In the genomic region with DNA sequence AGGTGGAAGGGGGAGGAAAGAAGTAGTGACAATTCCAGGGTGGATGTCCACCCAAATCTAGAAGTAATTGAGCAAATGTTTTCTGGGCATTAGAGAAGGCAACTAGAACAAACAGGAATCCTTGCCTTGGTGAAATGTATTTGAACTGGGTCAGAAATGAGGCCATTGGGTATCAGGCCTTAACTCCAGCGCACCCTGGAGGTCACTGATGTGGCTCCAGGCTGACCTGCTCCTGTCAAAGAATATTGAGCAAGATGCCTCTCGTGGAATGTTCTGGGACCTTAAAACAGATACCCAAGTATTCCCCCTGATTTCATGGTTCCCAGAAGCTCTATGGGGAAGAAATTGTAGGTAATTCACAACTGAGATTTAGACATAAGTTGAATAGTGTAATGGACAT, we compare ENCODE assay signal across 8 cellular contexts. TPM values are rescaled to one million over a fixed set of nuclear protein-coding genes. Genes with fewer than 3 reads are reported as not detected.
DNase-seq lines count a peak whose midpoint lies in the region; ATAC-seq and TF ChIP-seq lines count a peak whose summit lies in the region.

No MANE protein-coding gene starts in this region.

- TF ChIP-seq EP300 in ovary (IDR thresholded peaks at IDR 0.05), result no peak

- peaks cover 3% of the 10 kb centered on the region for H3K4me1 Mint-ChIP-seq in activated naive CD4-positive, alpha-beta T cell treated with anti-CD3 and anti-CD28 coated beads for 36 hours (ENCODE audit: low read depth)
- H3K4me1 Mint-ChIP-seq in endothelial cell (ENCODE audit: unreplicated experiment), result peaks cover 21% of the 10 kb centered on the region
- H3K4me1 Mint-ChIP-seq in activated naive CD8-positive, alpha-beta T cell treated with anti-CD3 and anti-CD28 coated beads, Interleukin-2, amount 50 U/mL, for 24 hours, result peaks cover 31% of the 10 kb centered on the region

- H3K4me3 Mint-ChIP-seq in activated naive CD4-positive, alpha-beta T cell treated with anti-CD3 and anti-CD28 coated beads for 36 hours, result no peak overlapping the region
- peak overlapping the region; percentile 22 for H3K4me3 Mint-ChIP-seq in endothelial cell (ENCODE audit: unreplicated experiment)
- H3K4me3 Mint-ChIP-seq in activated naive CD8-positive, alpha-beta T cell treated with anti-CD3 and anti-CD28 coated beads, Interleukin-2, amount 50 U/mL, for 24 hours, result no peak overlapping the region

- TF ChIP-seq CTCF in OCI-LY7 (conservative IDR thresholded peaks at IDR 0.05; ENCODE audit: low read length) (peak; percentile 78), endothelial cell (IDR thresholded peaks at IDR 0.05; ENCODE audit: unreplicated experiment) (no peak), ovary (IDR thresholded peaks at IDR 0.05) (peak in 2 of 3 donors; percentile 8 to 76)

- intact Hi-C loops in activated naive CD4-positive, alpha-beta T cell treated with anti-CD3 and anti-CD28 coated beads for 36 hours (cut with micrococcal nuclease), result loop anchor here (2.0 kb wide), 1 partner anchor 68 kb away; no protein-coding TSS in a partner anchor
- intact Hi-C loops in OCI-LY7 (cut with micrococcal nuclease; ENCODE audit: unreplicated experiment) (loop anchor here (1.0 kb wide), 1 partner anchor 67 kb away; no protein-coding TSS in a partner anchor), ovary (cut with DNase I) (loop anchor here in 2 of 4 donors (10.0 kb wide), 1 partner anchor 68 kb away; no protein-coding TSS in a partner anchor)

- no peaks in the 10 kb centered on the region for H3K9me2 ChIP-seq in OCI-LY7 (ENCODE audit: insufficient read depth, low read length)

- H3K36me3 ChIP-seq in OCI-LY7 (ENCODE audit: insufficient read depth, low read length) (peaks cover 80% of the 10 kb centered on the region), ovary (no peaks in the 10 kb centered on the region)

- POLR2A ChIA-PET in OCI-LY7 (lab: Charles Lee), result interaction anchor here (0.9 to 1.1 kb wide), 2 partner anchors 10 to 53 kb away, joined by 3 to 4 read pairs; no protein-coding TSS in a partner anchor

- no peaks in the 10 kb centered on the region for H4K20me1 ChIP-seq in OCI-LY7 (ENCODE audit: insufficient read depth, low read length)

- CTCF ChIA-PET in activated naive CD4-positive, alpha-beta T cell treated with anti-CD3 and anti-CD28 coated beads for 36 hours (lab: Charles Lee), result interaction anchor here (1.7 kb wide), 1 partner anchor 68 kb away, joined by 9 read pairs; no protein-coding TSS in a partner anchor
- CTCF ChIA-PET in OCI-LY7 (lab: Charles Lee; ENCODE audit: unreplicated experiment), result no interaction called here

- no peaks in the 10 kb centered on the region for H3K36me3 Mint-ChIP-seq in activated naive CD4-positive, alpha-beta T cell treated with anti-CD3 and anti-CD28 coated beads for 36 hours (ENCODE audit: low read depth)
- H3K36me3 Mint-ChIP-seq in endothelial cell (ENCODE audit: low read depth, unreplicated experiment), result peaks cover 5% of the 10 kb centered on the region
- peaks cover 6% of the 10 kb centered on the region for H3K36me3 Mint-ChIP-seq in activated naive CD8-positive, alpha-beta T cell treated with anti-CD3 and anti-CD28 coated beads, Interleukin-2, amount 50 U/mL, for 24 hours (ENCODE audit: low read depth)

- H3K79me2 ChIP-seq in OCI-LY7 (ENCODE audit: insufficient read depth, low read depth, low read length), result peaks cover 11% of the 10 kb centered on the region; the same call in 1 of the 2 replicates

- H3K27me3 Mint-ChIP-seq in activated naive CD4-positive, alpha-beta T cell treated with anti-CD3 and anti-CD28 coated beads for 36 hours (ENCODE audit: low read depth), result no peaks in the 10 kb centered on the region
- H3K27me3 Mint-ChIP-seq in endothelial cell (ENCODE audit: unreplicated experiment), result peaks cover 5% of the 10 kb centered on the region
- H3K27me3 Mint-ChIP-seq in activated naive CD8-positive, alpha-beta T cell treated with anti-CD3 and anti-CD28 coated beads, Interleukin-2, amount 50 U/mL, for 24 hours, result no peaks in the 10 kb centered on the region

- no TSS peak for BruUV-seq in OCI-LY7 (replicated peaks; lab: Mats Ljungman, UMichigan)

- H3K27me3 ChIP-seq in ovary, result no peaks in the 10 kb centered on the region

- H3K27ac Mint-ChIP-seq in activated naive CD4-positive, alpha-beta T cell treated with anti-CD3 and anti-CD28 coated beads for 36 hours, result no peak overlapping the region
- H3K27ac Mint-ChIP-seq in endothelial cell (ENCODE audit: unreplicated experiment), result no peak overlapping the region
- H3K27ac Mint-ChIP-seq in activated naive CD8-positive, alpha-beta T cell treated with anti-CD3 and anti-CD28 coated beads, Interleukin-2, amount 50 U/mL, for 24 hours, result no peak overlapping the region

- H2AFZ ChIP-seq in OCI-LY7 (ENCODE audit: low read length), result no peak overlapping the region

- no peak for TF ChIP-seq POLR2A in ovary (IDR thresholded peaks at IDR 0.05)

- H3K4me1 ChIP-seq in OCI-LY7 (ENCODE audit: insufficient read depth, low read length, poor library complexity, severe bottlenecking) (peaks cover 15% of the 10 kb centered on the region), ovary (ENCODE audit: insufficient read depth) (peaks cover 2% of the 10 kb centered on the region)

- no peak overlapping the region for H3K4me2 ChIP-seq in OCI-LY7 (ENCODE audit: low read length)

- 0 to 90% (median 48%) methylated on average over 2 of the region's 2 CpGs for WGBS in ovary, 3 donors

- H3K4me3 ChIP-seq in OCI-LY7 (ENCODE audit: low read depth, low read length, poor library complexity, severe bottlenecking) (no peak overlapping the region), ovary (no peak overlapping the region)

- DNase-seq in activated naive CD4-positive, alpha-beta T cell treated with anti-CD3 and anti-CD28 coated beads for 36 hours, result peak; percentile 38
- no peak for DNase-seq in activated naive CD4-positive, alpha-beta T cell treated with Interleukin-2 at 50 U/mL for 16 hours
- DNase-seq in OCI-LY7 (ENCODE audit: low spot score) (peak; percentile 59), endothelial cell (ENCODE audit: low spot score) (peak; percentile 38), ovary (no peak), NCI-H510A (lab: John Stamatoyannopoulos, UW) (no peak)
- DNase-seq in activated naive CD8-positive, alpha-beta T cell treated with anti-CD3 and anti-CD28 coated beads, Interleukin-2, amount 50 U/mL, for 24 hours, result no peak

- no peaks in the 10 kb centered on the region for H3K9me3 Mint-ChIP-seq in activated naive CD4-positive, alpha-beta T cell treated with anti-CD3 and anti-CD28 coated beads for 36 hours
- H3K9me3 Mint-ChIP-seq in endothelial cell (ENCODE audit: unreplicated experiment), result no peaks in the 10 kb centered on the region
- no peaks in the 10 kb centered on the region for H3K9me3 Mint-ChIP-seq in activated naive CD8-positive, alpha-beta T cell treated with anti-CD3 and anti-CD28 coated beads, Interleukin-2, amount 50 U/mL, for 24 hours

- no peak for ATAC-seq in activated naive CD8-positive, alpha-beta T cell treated with anti-CD3 and anti-CD28 coated beads, Interleukin-2, amount 50 U/mL, for 24 hours
- no peak for ATAC-seq in GM19467 (IDR thresholded peaks at IDR 0.05; ENCODE audit: unreplicated experiment)

- H3K27ac ChIP-seq in OCI-LY7 (ENCODE audit: low read depth, low read length, poor library complexity, severe bottlenecking), result no peak overlapping the region
- H3K27ac ChIP-seq in ovary, result no peak overlapping the region

- H3K9me3 ChIP-seq in OCI-LY7 (ENCODE audit: low read length) (no peaks in the 10 kb centered on the region), ovary (no peaks in the 10 kb centered on the region)

RNA-seq across cellular contexts. Expression of a gene that starts 6.9 kb away (rescaled TPM):
- total RNA-seq in activated naive CD4-positive, alpha-beta T cell treated with anti-CD3 and anti-CD28 coated beads for 36 hours, result 1 to 10 TPM; 2.8 to 4.0 TPM
- 117 and 139 TPM in 2 replicates for total RNA-seq in OCI-LY7 (2014; rRNA removed; shearing (Covaris generic))
- total RNA-seq in OCI-LY7 (2022), result 74.5 and 78.5 TPM in 2 replicates
- 14.4 TPM for total RNA-seq in endothelial cell (ENCODE audit: unreplicated experiment)
- 10 to 100 TPM; 19.4 to 85.8 (median 44.7) TPM for total RNA-seq in ovary
- polyA plus RNA-seq in ovary, result 100 to 1,000 TPM in 1 of 2 donors, 10 to 100 TPM in 1; 39.5 to 120 TPM

RNA-seq across cellular contexts. Expression of a gene that starts 9.3 kb away (rescaled TPM):
- 10 to 100 TPM; 12.1 to 15.3 TPM for total RNA-seq in activated naive CD4-positive, alpha-beta T cell treated with anti-CD3 and anti-CD28 coated beads for 36 hours
- 306 and 388 TPM in 2 replicates for total RNA-seq in OCI-LY7 (2014; rRNA removed; shearing (Covaris generic))
- total RNA-seq in OCI-LY7 (2022) (253 and 256 TPM in 2 replicates), endothelial cell (ENCODE audit: unreplicated experiment) (8.5 TPM), ovary (10 to 100 TPM; 11.8 to 62.0 (median 46.8) TPM)
- 100 to 1,000 TPM in 1 of 2 donors, 10 to 100 TPM in 1; 26.7 to 304 TPM for polyA plus RNA-seq in ovary

Comparison
In these comparisons a context has a peak if more than half of its experiments do, and no peak if none do; other contexts are left out.
1. DNase-seq: peak in activated naive CD4-positive, alpha-beta T cell treated with anti-CD3 and anti-CD28 coated beads for 36 hours (single experiment), OCI-LY7 (single experiment) and endothelial cell (single experiment); none in activated naive CD4-positive, alpha-beta T cell treated with Interleukin-2 at 50 U/mL for 16 hours (single experiment), ovary (0 of 5), activated naive CD8-positive, alpha-beta T cell treated with anti-CD3 and anti-CD28 coated beads, Interleukin-2, amount 50 U/mL, for 24 hours (single experiment) and NCI-H510A (single experiment).
2. RNA of a gene that starts 9.3 kb away (total RNA-seq): 253 to 388 TPM in OCI-LY7; 11.8 to 62.0 TPM in ovary, 12.1 to 15.3 TPM in activated naive CD4-positive, alpha-beta T cell treated with anti-CD3 and anti-CD28 coated beads for 36 hours and 8.5 TPM in endothelial cell (single experiment); every median in the first group is over 4 times any median in the second.